Comparison of ENCODE assay signal across 21 cellular contexts in genomic region chr14:55124774-55125372, GRCh38. TPM values are rescaled to one million over a fixed set of nuclear protein-coding genes. Genes with fewer than 3 reads are reported as not detected.
A peak's percentile ranks its signal among the peaks of the same experiment; 100 is the strongest.
DNase-seq lines count a peak whose midpoint lies in the region; TF ChIP-seq lines count a peak whose summit lies in the region.
"Had no signal": no experiment of that assay in that cellular context is flagged by ENCODE, and none has a peak within 500 bp of the region (broad histone marks: within the 10 kb centered on the region; RNA-seq: fewer than 3 reads in every experiment).

No MANE protein-coding gene starts in this region.

- POLR2A ChIA-PET in Caco-2 (lab: Charles Lee) = interaction anchor here (1.5 to 1.9 kb wide), 2 partner anchors 22 to 48 kb away, joined by 4 read pairs; no protein-coding TSS in a partner anchor

- no peaks in the 10 kb centered on the region for H3K79me2 ChIP-seq in Loucy (ENCODE audit: insufficient read depth, low read length)

- no peaks in the 10 kb centered on the region for H3K9me3 Mint-ChIP-seq in Caco-2 (ENCODE audit: unreplicated experiment)
- H3K9me3 Mint-ChIP-seq: activated T-helper 1 cell treated with anti-CD3 and anti-CD28 coated beads, Interleukin-12 subunit alpha, Interleukin-12 subunit beta, Interleukin-2, Interleukin-4 antibody, amounts not matched to agents 30 ng/mL and 10 ng/mL and 1 ng/mL, durations not matched to agents 14 hours and 24 hours and 36 hours; HFFc6 had no signal

- H3K4me3 Mint-ChIP-seq in Caco-2 (ENCODE audit: unreplicated experiment) = no peak overlapping the region
- H3K4me3 Mint-ChIP-seq: activated naive CD8-positive, alpha-beta T cell; activated T-helper 1 cell treated with anti-CD3 and anti-CD28 coated beads, Interleukin-12 subunit alpha, Interleukin-12 subunit beta, Interleukin-2, Interleukin-4 antibody, amounts not matched to agents 30 ng/mL and 10 ng/mL and 1 ng/mL, durations not matched to agents 14 hours and 24 hours and 36 hours; B cell; HFFc6 had no signal

- no peaks in the 10 kb centered on the region for H3F3A ChIP-seq in Loucy (ENCODE audit: low read depth)

- BruUV-seq in Caco-2 (replicated peaks; lab: Mats Ljungman, UMichigan) = no TSS peak

- H2AFZ ChIP-seq in Loucy (ENCODE audit: low read length) = peak overlapping the region; percentile 45; the same call in 1 of the 2 replicates

- no peaks in the 10 kb centered on the region for H3K27me3 ChIP-seq in Caco-2 (replicated peaks; ENCODE audit: control insufficient read depth, insufficient read depth, low read length)
- H3K27me3 ChIP-seq in Loucy (ENCODE audit: insufficient read depth, low read length, poor library complexity, severe bottlenecking) = no peaks in the 10 kb centered on the region
- no peaks in the 10 kb centered on the region for H3K27me3 ChIP-seq in neutrophil

- H3K4me1 ChIP-seq in Caco-2 = peaks cover 86% of the 10 kb centered on the region
- H3K4me1 ChIP-seq in Loucy (ENCODE audit: insufficient read depth, low read length, poor library complexity, severe bottlenecking) = peaks cover 16% of the 10 kb centered on the region
- peaks cover 60 to 63% of the 10 kb centered on the region in 2 experiments for H3K4me1 ChIP-seq in neutrophil (ENCODE audit: control insufficient read depth in 1 of 2, insufficient read depth in 1 of 2, low read depth in 1 of 2, low read length in 1 of 2)

- peak overlapping the region; percentile 77 for H3K27ac Mint-ChIP-seq in Caco-2 (ENCODE audit: unreplicated experiment)
- H3K27ac Mint-ChIP-seq: activated naive CD8-positive, alpha-beta T cell; activated T-helper 1 cell treated with anti-CD3 and anti-CD28 coated beads, Interleukin-12 subunit alpha, Interleukin-12 subunit beta, Interleukin-2, Interleukin-4 antibody, amounts not matched to agents 30 ng/mL and 10 ng/mL and 1 ng/mL, durations not matched to agents 14 hours and 24 hours and 36 hours; B cell; HFFc6 had no signal

- H3K9me2 ChIP-seq in Loucy (replicated peaks; ENCODE audit: low read depth, low read length) = no peaks in the 10 kb centered on the region

- H3K4me1 Mint-ChIP-seq in Caco-2 (ENCODE audit: low read depth, unreplicated experiment) = peaks cover 54% of the 10 kb centered on the region

- H3K36me3 Mint-ChIP-seq in Caco-2 (ENCODE audit: insufficient read depth, unreplicated experiment) = peaks cover 20% of the 10 kb centered on the region
- H3K36me3 Mint-ChIP-seq: activated naive CD8-positive, alpha-beta T cell had no signal

- TF ChIP-seq POLR2A in erythroblast (IDR thresholded peaks at IDR 0.05; ENCODE audit: low read length) = no peak

- H3K4me3 ChIP-seq in Caco-2 (ENCODE audit: low read depth, low read length) = no peak overlapping the region
- peak overlapping the region; percentile 2 for H3K4me3 ChIP-seq in Loucy (ENCODE audit: low read length, poor library complexity, severe bottlenecking)
- H3K4me3 ChIP-seq in neutrophil (ENCODE audit: low read depth in 1 of 2, low read length in 1 of 2) = no peak overlapping the region
- H3K4me3 ChIP-seq: mucosa of descending colon, spleen had no signal

- DNase-seq in Caco-2 (no peak), erythroblast (lab: John Stamatoyannopoulos, UW) (peak; percentile 74 to 95), NCI-H1417 treated with DMSO at 0.1 percent for 48 hours (lab: John Stamatoyannopoulos, UW) (no peak), NCI-H226 (no peak), T-helper 1 cell (no peak), EL (no peak)
- DNase-seq: activated CD4-positive, CD25-positive, alpha-beta regulatory T cell treated with anti-CD3 and anti-CD28 coated beads, Interleukin-2, amount 50 U/mL, for 72 hours; COR-L47; glutamatergic neuron; HFFc6; NCI-H774; SIG-M5; spleen; stimulated activated CD4-positive, alpha-beta T cell treated with anti-CD3 and anti-CD28 coated beads, Interleukin-4, amount 100 ng/mL, for 1 hour; stimulated activated naive CD4-positive, alpha-beta T cell had no signal

- H3K36me3 ChIP-seq in Caco-2 (ENCODE audit: control insufficient read depth, insufficient read depth, low read length) (no peaks in the 10 kb centered on the region; the same call in 1 of the 2 replicates), Loucy (ENCODE audit: insufficient read depth, low read length) (no peaks in the 10 kb centered on the region), neutrophil (no peaks in the 10 kb centered on the region)
- H3K36me3 ChIP-seq: spleen had no signal

- intact Hi-C loops in Caco-2 (cut with micrococcal nuclease; ENCODE audit: unreplicated experiment) = no loop called here

- H3K27me3 Mint-ChIP-seq in Caco-2 (ENCODE audit: insufficient read depth, unreplicated experiment) = no peaks in the 10 kb centered on the region

- H3K27ac ChIP-seq in neutrophil = peak overlapping the region; percentile 57

- no peaks in the 10 kb centered on the region for H4K20me1 ChIP-seq in Loucy (ENCODE audit: insufficient read depth, low read length, poor library complexity, severe bottlenecking)

- CTCF ChIA-PET in Caco-2 (lab: Charles Lee) = interaction anchor here (0.6 kb wide), 2 partner anchors 14 to 47 kb away, joined by 3 read pairs; no protein-coding TSS in a partner anchor

- H3K4me2 ChIP-seq in Loucy (ENCODE audit: low read depth, low read length, poor library complexity, severe bottlenecking) = peak overlapping the region; percentile 42

- H3K9me3 ChIP-seq in Caco-2 (no peaks in the 10 kb centered on the region), Loucy (ENCODE audit: insufficient read depth, low read depth, low read length) (no peaks in the 10 kb centered on the region), neutrophil (no peaks in the 10 kb centered on the region)
- H3K9me3 ChIP-seq: mucosa of descending colon, spleen had no signal

- no peak for TF ChIP-seq CTCF in Caco-2 (IDR thresholded peaks at IDR 0.05; ENCODE audit: insufficient read depth in 1 of 2, low read depth in 1 of 2, low read length in 1 of 2, severe bottlenecking in 1 of 2, unreplicated experiment in 1 of 2)
- no peak for TF ChIP-seq CTCF in Loucy (conservative IDR thresholded peaks at IDR 0.05; ENCODE audit: low read length)
- TF ChIP-seq CTCF in neutrophil (IDR thresholded peaks at IDR 0.05) = no peak

- peak overlapping the region; percentile 56 for H3K9ac ChIP-seq in Loucy (ENCODE audit: low read depth, low read length, poor library complexity, severe bottlenecking)

RNA-seq across cellular contexts. Expression of gene LGALS3, which starts 4.2 kb away (rescaled TPM):
- 206 and 246 TPM in 2 replicates for total RNA-seq in Caco-2 (2022)

Comparison
In these comparisons a context has a peak if more than half of its experiments do, and no peak if none do; other contexts are left out.
1. DNase-seq: peak in erythroblast (2 of 2); none in Caco-2 (0 of 2), NCI-H1417 treated with DMSO at 0.1 percent for 48 hours (single experiment), NCI-H226 (single experiment), T-helper 1 cell (0 of 5) and EL (single experiment).